ENCODE assay signal across 23 cellular contexts in the genomic region with DNA sequence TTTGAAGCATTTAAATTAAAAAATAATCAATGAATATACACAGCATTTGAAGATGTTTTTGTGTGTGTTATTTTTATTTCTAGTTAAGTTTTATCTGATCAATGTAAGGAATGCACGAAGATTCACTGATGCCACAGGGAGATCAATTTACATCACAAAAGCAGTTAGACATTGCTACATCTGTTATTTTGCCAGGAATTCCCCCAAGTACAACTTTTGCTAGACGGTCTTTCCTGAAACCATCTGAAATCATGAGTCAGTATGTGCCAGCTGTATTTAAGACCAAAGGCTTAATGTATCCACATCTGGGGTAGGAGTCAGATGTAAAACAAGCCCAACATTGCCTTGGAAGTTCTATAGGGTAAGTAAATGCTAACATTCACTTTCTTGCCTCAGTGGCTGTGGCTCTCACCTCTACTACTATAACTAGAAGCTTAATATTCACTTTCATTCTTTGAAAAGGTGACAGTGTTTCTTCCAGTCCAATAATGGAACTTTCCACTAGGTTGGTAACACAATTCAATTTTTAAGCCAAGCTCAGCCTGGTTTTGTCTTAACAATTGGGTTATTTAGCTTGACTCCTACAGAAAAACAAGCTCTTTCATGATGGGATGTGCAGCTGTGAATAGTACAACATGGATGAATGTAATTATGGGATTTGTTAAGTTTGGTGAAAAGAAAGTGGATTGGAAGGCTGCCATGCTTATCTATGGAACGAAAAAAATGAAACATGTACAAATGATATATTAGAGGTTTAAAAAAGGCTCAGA.
A peak's percentile ranks its signal among the peaks of the same experiment; 100 is the strongest.
DNase-seq lines count a peak whose midpoint lies in the region; ATAC-seq and FAIRE-seq lines count a peak whose summit lies in the region.
"Had no signal": no experiment of that assay in that cellular context is flagged by ENCODE, and none has a peak within 500 bp of the region (broad histone marks: within the 10 kb centered on the region; RNA-seq: fewer than 3 reads in every experiment).

No MANE protein-coding gene starts in this region.

- no peak overlapping the region for H4K91ac ChIP-seq in mesenchymal stem cell (ENCODE audit: low read length)

- H3K4me1 ChIP-seq in mesenchymal stem cell (ENCODE audit: control insufficient read depth, insufficient read depth, low read depth, low read length): no peaks in the 10 kb centered on the region

- ATAC-seq in GM18517 (IDR thresholded peaks at IDR 0.05; ENCODE audit: unreplicated experiment) (no peak), HG02678 (IDR thresholded peaks at IDR 0.05; ENCODE audit: unreplicated experiment) (no peak), GM18502 (IDR thresholded peaks at IDR 0.05; ENCODE audit: poor library complexity, unreplicated experiment) (no peak)
- ATAC-seq: CD8-positive, alpha-beta T cell; HepG2; Panc1; Right ventricle myocardium inferior had no signal

- H2AK5ac ChIP-seq in mesenchymal stem cell (ENCODE audit: low read length, severe bottlenecking): no peak overlapping the region

- no peak overlapping the region for H3K14ac ChIP-seq in mesenchymal stem cell (ENCODE audit: low read length in 2 of 2)

- H3K18ac ChIP-seq in mesenchymal stem cell (ENCODE audit: low read depth in 1 of 2, low read length in 2 of 2): no peak overlapping the region

- H3K27ac ChIP-seq in angular gyrus (ENCODE audit: low read depth, low read length): peak overlapping the region; percentile 94
- no peak overlapping the region for H3K27ac ChIP-seq in mesenchymal stem cell (ENCODE audit: low read length, poor library complexity, severe bottlenecking)

- peak; percentile 54 for FAIRE-seq in frontal cortex (lab: Jason Lieb, UNC)
- FAIRE-seq: GM12891, H1, HepG2 had no signal

- H2BK120ac ChIP-seq in mesenchymal stem cell (ENCODE audit: low read depth, low read length): no peak overlapping the region

- H2BK12ac ChIP-seq in mesenchymal stem cell (ENCODE audit: low read length in 2 of 2): no peak overlapping the region

- no peaks in the 10 kb centered on the region for H3K36me3 ChIP-seq in mesenchymal stem cell (ENCODE audit: control insufficient read depth in 1 of 2, insufficient read depth in 2 of 2, low read depth in 1 of 2, low read length in 2 of 2)

- no peak overlapping the region for H2BK5ac ChIP-seq in mesenchymal stem cell (ENCODE audit: low read depth, low read length, poor library complexity, severe bottlenecking)

- no peak overlapping the region for H3K4ac ChIP-seq in mesenchymal stem cell (ENCODE audit: low read depth in 1 of 2, low read length in 2 of 2)

- H4K8ac ChIP-seq in mesenchymal stem cell (ENCODE audit: low read length): no peak overlapping the region

- H3K4me2 ChIP-seq in mesenchymal stem cell (ENCODE audit: low read length, poor library complexity, severe bottlenecking): no peak overlapping the region
- H3K4me2 ChIP-seq: SK-N-SH had no signal

- H3K9me3 ChIP-seq in mesenchymal stem cell (ENCODE audit: control insufficient read depth, low read length): no peaks in the 10 kb centered on the region
- H3K9me3 ChIP-seq: SK-N-SH had no signal

- no peak overlapping the region for H3K9ac ChIP-seq in mesenchymal stem cell (ENCODE audit: low read length)
- H3K9ac ChIP-seq: SK-N-SH had no signal

- no peaks in the 10 kb centered on the region for H3K79me1 ChIP-seq in mesenchymal stem cell (replicated peaks; ENCODE audit: low read length, poor library complexity, severe bottlenecking)

- H3K23ac ChIP-seq in mesenchymal stem cell (ENCODE audit: low read length in 2 of 2): no peak overlapping the region

- 64% methylated on average over 3 of the region's 3 CpGs for WGBS in mesenchymal stem cell

- DNase-seq in Ammon's horn (ENCODE audit: low spot score) (peak; percentile 67), frontal cortex (ENCODE audit: low spot score in 2 of 2) (no peak), putamen (ENCODE audit: low spot score) (peak; percentile 64), mesenchymal stem cell (no peak)
- DNase-seq: ACHN; CD8-positive, alpha-beta T cell; DMS79 treated with DMSO at 0.1 percent for 48 hours; GDM1; KG1; NCI-H1048; NCI-H1436 treated with DMSO at 0.1 percent for 48 hours; NCI-H2081; NCI-H510A treated with DMSO at 0.1 percent for 48 hours; SK-N-SH had no signal

- H3K27me3 ChIP-seq in mesenchymal stem cell (ENCODE audit: control insufficient read depth in 1 of 2, insufficient read depth in 1 of 2, low read length in 2 of 2): no peaks in the 10 kb centered on the region

- H3K4me3 ChIP-seq in mesenchymal stem cell (ENCODE audit: insufficient read depth in 1 of 2, low read depth in 1 of 2, low read length in 2 of 2): no peak overlapping the region

- H2AFZ ChIP-seq in mesenchymal stem cell (ENCODE audit: low read depth, low read length): no peak overlapping the region

- H2BK15ac ChIP-seq in mesenchymal stem cell (ENCODE audit: low read depth, poor library complexity, severe bottlenecking): no peak overlapping the region

Comparison
In these comparisons a context has a peak if more than half of its experiments do, and no peak if none do; other contexts are left out.
1. DNase-seq: peak in Ammon's horn (single experiment) and putamen (single experiment); none in frontal cortex (0 of 2) and mesenchymal stem cell (single experiment).